26 cellular contexts compared by ENCODE assay signal in genomic region chr1:115593365-115594259, GRCh38. TPM values are rescaled to one million over a fixed set of nuclear protein-coding genes. Genes with fewer than 3 reads are reported as not detected.
A peak's percentile ranks its signal among the peaks of the same experiment; 100 is the strongest.
DNase-seq lines count a peak whose midpoint lies in the region; ATAC-seq and TF ChIP-seq lines count a peak whose summit lies in the region.
"Had no signal": no experiment of that assay in that cellular context is flagged by ENCODE, and none has a peak within 500 bp of the region (broad histone marks: within the 10 kb centered on the region; RNA-seq: fewer than 3 reads in every experiment).

No MANE protein-coding gene starts in this region.

- POLR2A ChIA-PET in IMR-90 (lab: Charles Lee; ENCODE audit: unreplicated experiment) = no interaction called here

- CTCF ChIA-PET in IMR-90 (lab: Yijun Ruan, JAX) = interaction anchor here (3.5 kb wide), 1 partner anchor 455 kb away, joined by 19 read pairs; no protein-coding TSS in a partner anchor

- no peak overlapping the region for H4K8ac ChIP-seq in IMR-90 (ENCODE audit: low read depth in 2 of 2, low read length in 2 of 2)

- H3K9me3 ChIP-seq in IMR-90 (ENCODE audit: control insufficient read depth, insufficient read depth, low read length) (no peaks in the 10 kb centered on the region), heart right ventricle (peaks cover 0 to 28% (median 5%) of the 10 kb centered on the region in 11 donors), smooth muscle cell (replicated peaks; ENCODE audit: low read depth) (no peaks in the 10 kb centered on the region)
- H3K9me3 ChIP-seq: BE2C, SJSA1 had no signal

- dilution Hi-C loops in IMR-90 (cut with HindIII; ENCODE audit: low sequenced_read_pairs, unreplicated experiment) = loop anchor here (25.0 kb wide), 1 partner anchor 456 kb away; no protein-coding TSS in a partner anchor

- no peak overlapping the region for H3K18ac ChIP-seq in IMR-90 (ENCODE audit: low read depth, low read length)

- intact Hi-C loops in IMR-90 (cut with micrococcal nuclease) = loop anchor here (2.0 kb wide), 1 partner anchor 263 kb away; no protein-coding TSS in a partner anchor
- intact Hi-C loops in heart right ventricle (cut with DNase I) = loop anchor here in 8 of 10 donors (2.0 to 10.0 kb wide), 8 partner anchors 41 to 609 kb away; no protein-coding TSS in a partner anchor

- H3K27me3 ChIP-seq in IMR-90 (ENCODE audit: control insufficient read depth, insufficient read depth, low read length) = no peaks in the 10 kb centered on the region
- no peaks in the 10 kb centered on the region for H3K27me3 ChIP-seq in heart right ventricle
- H3K27me3 ChIP-seq in smooth muscle cell (ENCODE audit: low read depth) = no peaks in the 10 kb centered on the region
- H3K27me3 ChIP-seq: BE2C, SJSA1 had no signal

- no peak overlapping the region for H3K4ac ChIP-seq in IMR-90 (ENCODE audit: low read depth, low read length)

- H3K4me3 ChIP-seq in IMR-90 (ENCODE audit: insufficient read depth, low read depth, low read length) (no peak overlapping the region), cardiac fibroblast (replicated peaks in 1 of 2; ENCODE audit: low read depth in 2 of 2, low read length in 2 of 2) (no peak overlapping the region), heart right ventricle (no peak overlapping the region), smooth muscle cell (no peak overlapping the region)
- H3K4me3 ChIP-seq: GM12878, GM23248, SJSA1 had no signal

- no peak overlapping the region for H2BK5ac ChIP-seq in IMR-90 (ENCODE audit: low read depth, low read length, poor library complexity, severe bottlenecking)

- no peak overlapping the region for H3K56ac ChIP-seq in IMR-90 (ENCODE audit: extremely low read depth, insufficient read depth, low read length)

- H3K4me2 ChIP-seq in IMR-90 (ENCODE audit: low read depth, low read length) (no peak overlapping the region), smooth muscle cell (no peak overlapping the region)

- H3K36me3 ChIP-seq in IMR-90 (ENCODE audit: control insufficient read depth, insufficient read depth, low read length) (no peaks in the 10 kb centered on the region), heart right ventricle (no peaks in the 10 kb centered on the region), smooth muscle cell (ENCODE audit: low read depth) (no peaks in the 10 kb centered on the region)
- H3K36me3 ChIP-seq: BE2C, SJSA1 had no signal

- H3K23ac ChIP-seq in IMR-90 (ENCODE audit: low read depth, low read length) = no peak overlapping the region

- DNase-seq in IMR-90 (no peak), cardiac fibroblast (ENCODE audit: low read depth in 2 of 2) (peak; percentile 3 to 61), heart right ventricle (peak in 1 of 2 donors; percentile 23), smooth muscle cell (lab: John Stamatoyannopoulos, UW; ENCODE audit: unreplicated experiment) (no peak), NCI-H2107 (lab: John Stamatoyannopoulos, UW) (no peak), amniotic stem cell (lab: John Stamatoyannopoulos, UW) (no peak)
- DNase-seq in stimulated activated CD4-positive, alpha-beta T cell treated with anti-CD3 and anti-CD28 coated beads, Interleukin-2, amount 100 ng/mL, for 48 hours = no peak
- DNase-seq: BE2C; Caco-2; CD4-positive, alpha-beta memory T cell; DMS 273 treated with DMSO at 0.1 percent for 48 hours; DND-41; GM23248; H9; HFFc6; KG1; NCI-H1105 treated with DMSO at 0.1 percent for 48 hours; NCI-H2029 treated with DMSO at 0.1 percent for 48 hours; NCI-H2171; NCI-H345; NCI-H524; NCI-H774; NK-92 treated with Interleukin-12 subunit alpha and Interleukin-12 subunit beta, amount 100 ng/mL, for 24 hours had no signal

- H3K4me1 ChIP-seq in IMR-90 (ENCODE audit: control insufficient read depth, insufficient read depth, low read length) (0 out of 2 replicates have a peak, but pooled peaks cover 2% of the 10 kb centered on the region), heart right ventricle (peaks cover 4 to 34% (median 11%) of the 10 kb centered on the region in 9 donors), smooth muscle cell (ENCODE audit: low read depth) (no peaks in the 10 kb centered on the region)
- H3K4me1 ChIP-seq: BE2C, Caco-2 had no signal

- ATAC-seq in IMR-90 (ENCODE audit: low read depth) = no peak
- ATAC-seq in heart right ventricle = peak in 7 of 8 donors; percentile 39 to 52 (median 45)
- ATAC-seq: GM12878, Panc1 had no signal

- TF ChIP-seq CTCF in IMR-90 (conservative IDR thresholded peaks at IDR 0.05; ENCODE audit: low read depth, low read length) (no peak), cardiac fibroblast (IDR thresholded peaks at IDR 0.05; ENCODE audit: low read depth, low read length) (no peak), heart right ventricle (IDR thresholded peaks at IDR 0.05) (no peak), smooth muscle cell (IDR thresholded peaks at IDR 0.05; ENCODE audit: borderline replicate concordance, insufficient read depth, poor library complexity, severe bottlenecking) (no peak)

- H3K9me1 ChIP-seq in IMR-90 (ENCODE audit: insufficient read depth, low read length) = peaks cover 5% of the 10 kb centered on the region; the same call in 1 of the 2 replicates

- no peaks in the 10 kb centered on the region for H4K20me1 ChIP-seq in IMR-90 (ENCODE audit: insufficient read depth, low read length)
- H4K20me1 ChIP-seq in smooth muscle cell (ENCODE audit: low read depth) = no peaks in the 10 kb centered on the region

- H4K5ac ChIP-seq in IMR-90 (ENCODE audit: low read depth, low read length) = no peak overlapping the region

- H4K91ac ChIP-seq in IMR-90 (ENCODE audit: insufficient read depth, low read depth, low read length) = no peak overlapping the region

- H2BK120ac ChIP-seq in IMR-90 (ENCODE audit: low read depth, low read length) = no peak overlapping the region

- H2AFZ ChIP-seq in IMR-90 (replicated peaks; ENCODE audit: low read length, poor library complexity) (no peak overlapping the region), smooth muscle cell (ENCODE audit: low read depth) (peak overlapping the region; percentile 24)
- H2AFZ ChIP-seq: GM23248 had no signal

- H3K14ac ChIP-seq in IMR-90 (replicated peaks; ENCODE audit: low read depth, low read length) = no peak overlapping the region

- H3K9ac ChIP-seq in IMR-90 (ENCODE audit: low read depth, low read length) (no peak overlapping the region), smooth muscle cell (ENCODE audit: low read depth) (no peak overlapping the region)
- H3K9ac ChIP-seq: GM23248 had no signal

- H2BK20ac ChIP-seq in IMR-90 (ENCODE audit: low read depth, low read length) = no peak overlapping the region

- no peak overlapping the region for H2BK15ac ChIP-seq in IMR-90 (ENCODE audit: low read depth, low read length)

- H3F3A ChIP-seq in smooth muscle cell (ENCODE audit: low read depth) = no peaks in the 10 kb centered on the region

- no peak for TF ChIP-seq POLR2A in IMR-90 (IDR thresholded peaks at IDR 0.05; ENCODE audit: low read depth, low read length)

- WGBS in IMR-90 (ENCODE audit: extremely low coverage in 2 of 2, insufficient read length in 1 of 2), 2 experiments = 67% methylated on average over 1 of the region's 4 CpGs; no CpG with 5 or more reads in 1 of the 2 experiments
- WGBS in heart right ventricle, 2 donors = 74 to 76% methylated on average over 4 of the region's 4 CpGs
- 92% methylated on average over 4 of the region's 4 CpGs for WGBS in smooth muscle cell (ENCODE audit: low lambda C conversion rate)

- no TSS peak for BruUV-seq in IMR-90 (replicated peaks; lab: Mats Ljungman, UMichigan)

- 0 out of 2 replicates have a peak overlapping the region, but pooled peaks have one; percentile 2 for H2AK5ac ChIP-seq in IMR-90 (ENCODE audit: low read depth, low read length)

- in situ Hi-C loops in IMR-90 (cut with MboI; ENCODE audit: low sequenced_read_pairs) = loop anchor here (5.0 kb wide), 1 partner anchor 616 kb away; no protein-coding TSS in a partner anchor

- no peak overlapping the region for H2AK9ac ChIP-seq in IMR-90 (replicated peaks; ENCODE audit: low read depth, low read length, poor library complexity)

- H3K79me1 ChIP-seq in IMR-90 (ENCODE audit: low read depth in 1 of 2, low read length in 2 of 2) = no peaks in the 10 kb centered on the region

- H3K79me2 ChIP-seq in smooth muscle cell (ENCODE audit: low read depth) = no peaks in the 10 kb centered on the region

- no peak overlapping the region for H3K27ac ChIP-seq in IMR-90 (ENCODE audit: insufficient read depth, low read length)
- peak overlapping the region in 1 of 10 donors; percentile 15 for H3K27ac ChIP-seq in heart right ventricle
- H3K27ac ChIP-seq in smooth muscle cell (ENCODE audit: low read depth) = no peak overlapping the region
- H3K27ac ChIP-seq: GM23248, SJSA1 had no signal

- TF ChIP-seq RAD21 in IMR-90 (IDR thresholded peaks at IDR 0.05; ENCODE audit: low read length) = no peak

TF ChIP-seq in IMR-90, 13 proteins besides CTCF, POLR2A, EP300 and RAD21:
- TF ChIP-seq USF2 (IDR thresholded peaks at IDR 0.05; ENCODE audit: low read depth, low read length) = no peak
- TF ChIP-seq CHD1 (IDR thresholded peaks at IDR 0.05; ENCODE audit: low read depth, low read length) = no peak
- TF ChIP-seq BHLHE40 (IDR thresholded peaks at IDR 0.05; ENCODE audit: low read depth, low read length) = no peak
- no peak for TF ChIP-seq NFE2L2 (IDR thresholded peaks at IDR 0.05; ENCODE audit: low read depth, low read length)
- no peak for TF ChIP-seq CEBPB (IDR thresholded peaks at IDR 0.05; ENCODE audit: low read depth, low read length)

RNA-seq across cellular contexts. Expression of gene VANGL1, which starts 48.2 kb away (rescaled TPM):
- total RNA-seq in IMR-90 (2012; rRNA removed) (6.1 and 7.5 TPM in 2 replicates), heart right ventricle (1 to 10 TPM; 5.4 to 9.8 (median 7.3) TPM), smooth muscle cell (7.9 and 12.2 TPM in 2 replicates)
- polyA plus RNA-seq in IMR-90 (2012; rRNA removed) (6.7 and 7.5 TPM in 2 replicates), heart right ventricle (1 to 10 TPM; 1.7 to 1.8 TPM), smooth muscle cell (5.5 and 6.5 TPM in 2 replicates)
- polyA plus RNA-seq in IMR-90 (2012; cell fraction: cytosol; rRNA removed) = 3.2 and 4.9 TPM in 2 replicates
- polyA plus RNA-seq in IMR-90 (2012; cell fraction: nucleus; rRNA removed; ENCODE audit: low replicate concordance) = 2.0 and 2.8 TPM in 2 replicates

Comparison
In these comparisons a context has a peak if more than half of its experiments do, and no peak if none do; other contexts are left out.
1. DNase-seq: peak in cardiac fibroblast (2 of 2); none in IMR-90 (single experiment), smooth muscle cell (single experiment), stimulated activated CD4-positive, alpha-beta T cell treated with anti-CD3 and anti-CD28 coated beads, Interleukin-2, amount 100 ng/mL, for 48 hours (0 of 2), NCI-H2107 (single experiment) and amniotic stem cell (single experiment).